ENCODE assay signal across 10 cellular contexts in the genomic region with DNA sequence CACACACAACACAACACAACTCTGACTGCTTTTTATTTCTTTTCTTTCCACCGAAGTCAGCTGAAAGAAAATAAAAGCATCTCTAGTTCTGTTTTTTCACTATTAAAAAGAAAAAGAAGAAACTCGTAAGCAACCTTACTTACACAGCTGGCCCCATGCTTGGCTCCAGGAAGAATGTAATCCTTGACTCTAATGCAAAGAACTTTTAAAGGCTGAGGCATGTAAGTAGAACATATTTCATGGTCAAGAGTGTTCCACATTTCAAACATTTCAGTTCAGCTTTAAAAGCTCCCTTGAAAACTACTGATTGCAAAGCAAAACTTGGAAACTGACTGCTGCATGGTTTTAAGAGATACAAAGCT. TPM values are rescaled to one million over a fixed set of nuclear protein-coding genes. Genes with fewer than 3 reads are reported as not detected.
A peak's percentile ranks its signal among the peaks of the same experiment; 100 is the strongest.
DNase-seq lines count a peak whose midpoint lies in the region; ATAC-seq, FAIRE-seq and TF ChIP-seq lines count a peak whose summit lies in the region.
"Had no signal": no experiment of that assay in that cellular context is flagged by ENCODE, and none has a peak within 500 bp of the region (broad histone marks: within the 10 kb centered on the region; RNA-seq: fewer than 3 reads in every experiment).

No MANE protein-coding gene starts in this region.

- H3K36me3 Mint-ChIP-seq in activated CD8-positive, alpha-beta memory T cell treated with anti-CD3 and anti-CD28 coated beads, Interleukin-2, amount 10 ng/mL, durations not matched to agents 7 days and 5 days, result no peaks in the 10 kb centered on the region
- H3K36me3 Mint-ChIP-seq: naive thymus-derived CD8-positive, alpha-beta T cell had no signal

- TF ChIP-seq POLR2A in uterus (IDR thresholded peaks at IDR 0.05), result no peak

- H3K4me3 ChIP-seq in bronchial epithelial cell (ENCODE audit: low read depth, low read length) (peak overlapping the region; percentile 49), mucosa of rectum (ENCODE audit: low read length in 2 of 2) (peak overlapping the region; percentile 53 to 69), uterus (peak overlapping the region; percentile 47 to 60)

- no peak for TF ChIP-seq CTCF in bronchial epithelial cell (IDR thresholded peaks at IDR 0.05; ENCODE audit: insufficient read depth, low read length, severe bottlenecking)
- TF ChIP-seq CTCF in uterus (IDR thresholded peaks at IDR 0.05), result no peak

- H3K27ac ChIP-seq in mucosa of rectum (ENCODE audit: low read depth in 2 of 2, low read length in 2 of 2) (peak overlapping the region; percentile 18 to 63), uterus (peak overlapping the region; percentile 90 to 97)

- H3K4me3 Mint-ChIP-seq in activated CD8-positive, alpha-beta memory T cell treated with anti-CD3 and anti-CD28 coated beads, Interleukin-2, amount 10 ng/mL, durations not matched to agents 7 days and 5 days, result peak overlapping the region; percentile 4

- no peak for DNase-seq in activated CD8-positive, alpha-beta memory T cell treated with anti-CD3 and anti-CD28 coated beads, Interleukin-2, amount 10 ng/mL, durations not matched to agents 7 days and 5 days
- no peak for DNase-seq in activated CD8-positive, alpha-beta memory T cell treated with anti-CD3 and anti-CD28 coated beads for 24 hours
- no peak for DNase-seq in bronchial epithelial cell (ENCODE audit: low read depth)
- DNase-seq in uterus, result no peak
- no peak for DNase-seq in SHP77 treated with DMSO at 0.1 percent for 48 hours (lab: John Stamatoyannopoulos, UW)
- no peak for DNase-seq in SHP77 (lab: John Stamatoyannopoulos, UW)
- DNase-seq: activated naive CD4-positive, alpha-beta T cell; naive thymus-derived CD8-positive, alpha-beta T cell had no signal

- H3K4me1 Mint-ChIP-seq in activated CD8-positive, alpha-beta memory T cell treated with anti-CD3 and anti-CD28 coated beads, Interleukin-2, amount 10 ng/mL, durations not matched to agents 7 days and 5 days, result peaks cover 5% of the 10 kb centered on the region

- H3K27ac Mint-ChIP-seq in activated CD8-positive, alpha-beta memory T cell treated with anti-CD3 and anti-CD28 coated beads, Interleukin-2, amount 10 ng/mL, durations not matched to agents 7 days and 5 days, result no peak overlapping the region
- H3K27ac Mint-ChIP-seq: naive thymus-derived CD8-positive, alpha-beta T cell had no signal

- FAIRE-seq in bronchial epithelial cell (lab: Jason Lieb, UNC), result no peak

- H3K36me3 ChIP-seq in bronchial epithelial cell (ENCODE audit: control insufficient read depth, insufficient read depth, low read length) (no peaks in the 10 kb centered on the region), mucosa of rectum (ENCODE audit: control insufficient read depth in 2 of 2, insufficient read depth in 2 of 2, low read length in 2 of 2) (no peaks in the 10 kb centered on the region), uterus (no peaks in the 10 kb centered on the region)

- no peaks in the 10 kb centered on the region for H3K9me3 ChIP-seq in mucosa of rectum (ENCODE audit: control insufficient read depth in 2 of 2, low read length in 2 of 2)
- no peaks in the 10 kb centered on the region for H3K9me3 ChIP-seq in uterus

- ATAC-seq in activated CD8-positive, alpha-beta memory T cell treated with anti-CD3 and anti-CD28 coated beads, Interleukin-2, amount 10 ng/mL, durations not matched to agents 7 days and 5 days, result no peak
- ATAC-seq in activated CD4-positive, CD25-positive, alpha-beta regulatory T cell treated with anti-CD3 and anti-CD28 coated beads, Interleukin-2, amount 50 U/mL, for 24 hours, result no peak
- ATAC-seq: naive thymus-derived CD8-positive, alpha-beta T cell had no signal

- H3K27me3 ChIP-seq in bronchial epithelial cell (ENCODE audit: control insufficient read depth, insufficient read depth, low read length) (no peaks in the 10 kb centered on the region), mucosa of rectum (ENCODE audit: control insufficient read depth in 2 of 2, insufficient read depth in 2 of 2, low read length in 2 of 2) (no peaks in the 10 kb centered on the region), uterus (no peaks in the 10 kb centered on the region)

- no peaks in the 10 kb centered on the region for H3K9me3 Mint-ChIP-seq in activated CD8-positive, alpha-beta memory T cell treated with anti-CD3 and anti-CD28 coated beads, Interleukin-2, amount 10 ng/mL, durations not matched to agents 7 days and 5 days (ENCODE audit: low read depth)
- H3K9me3 Mint-ChIP-seq: naive thymus-derived CD8-positive, alpha-beta T cell had no signal

- intact Hi-C loops in uterus (cut with DNase I; ENCODE audit: low total_unique reads), result loop anchor here (5.0 kb wide), 1 partner anchor 175 kb away; no protein-coding TSS in a partner anchor

- H3K4me1 ChIP-seq in mucosa of rectum (ENCODE audit: control insufficient read depth in 2 of 2, insufficient read depth in 2 of 2, low read length in 2 of 2), result peaks cover 2 to 6% of the 10 kb centered on the region in 2 donors
- peaks cover 0 to 7% of the 10 kb centered on the region in 2 donors for H3K4me1 ChIP-seq in uterus

- CTCF ChIA-PET in activated CD8-positive, alpha-beta memory T cell treated with anti-CD3 and anti-CD28 coated beads, Interleukin-2, amount 10 ng/mL, durations not matched to agents 7 days and 5 days (lab: Charles Lee), result interaction anchor here (0.7 to 1.3 kb wide), 2 partner anchors 10 to 181 kb away, joined by 3 to 4 read pairs; no protein-coding TSS in a partner anchor

- H3K27me3 Mint-ChIP-seq in activated CD8-positive, alpha-beta memory T cell treated with anti-CD3 and anti-CD28 coated beads, Interleukin-2, amount 10 ng/mL, durations not matched to agents 7 days and 5 days, result peaks cover 37% of the 10 kb centered on the region

- H3K9ac ChIP-seq in mucosa of rectum (ENCODE audit: low read depth in 1 of 2, low read length in 2 of 2), result peak overlapping the region; percentile 52 to 62

RNA-seq across cellular contexts. Expression of a gene that starts 0.6 kb away (rescaled TPM):
- total RNA-seq in activated CD8-positive, alpha-beta memory T cell treated with anti-CD3 and anti-CD28 coated beads, Interleukin-2, amount 10 ng/mL, durations not matched to agents 7 days and 5 days, result not detected
- total RNA-seq in bronchial epithelial cell (1.2 and 2.1 TPM in 2 replicates), uterus (100 to 1,000 TPM in 1 of 4 donors, 10 to 100 TPM in 3; 54.7 to 135 (median 62.7) TPM)

RNA-seq across cellular contexts. Expression of a gene that starts 38.1 kb away (rescaled TPM):
- total RNA-seq in activated CD8-positive, alpha-beta memory T cell treated with anti-CD3 and anti-CD28 coated beads, Interleukin-2, amount 10 ng/mL, durations not matched to agents 7 days and 5 days, result not detected
- total RNA-seq in bronchial epithelial cell (4.2 and 6.9 TPM in 2 replicates), uterus (1 to 10 TPM; 3.8 to 9.7 (median 5.0) TPM)
- total RNA-seq: naive thymus-derived CD8-positive, alpha-beta T cell had no signal

Comparison
In these comparisons a context has a peak if more than half of its experiments do, and no peak if none do; other contexts are left out.
1. RNA of a gene that starts 0.6 kb away (total RNA-seq): 54.7 to 135 TPM in uterus; 1.2 to 2.1 TPM in bronchial epithelial cell and not detected in activated CD8-positive, alpha-beta memory T cell treated with anti-CD3 and anti-CD28 coated beads, Interleukin-2, amount 10 ng/mL, durations not matched to agents 7 days and 5 days; every median in the first group is over 10 times any median in the second.
2. Peak in every context shown above with its lines, with median percentiles within 50 percentile points of each other: H3K4me3 ChIP-seq.